Comparison of ENCODE assay signal across 14 cellular contexts in the genomic region with DNA sequence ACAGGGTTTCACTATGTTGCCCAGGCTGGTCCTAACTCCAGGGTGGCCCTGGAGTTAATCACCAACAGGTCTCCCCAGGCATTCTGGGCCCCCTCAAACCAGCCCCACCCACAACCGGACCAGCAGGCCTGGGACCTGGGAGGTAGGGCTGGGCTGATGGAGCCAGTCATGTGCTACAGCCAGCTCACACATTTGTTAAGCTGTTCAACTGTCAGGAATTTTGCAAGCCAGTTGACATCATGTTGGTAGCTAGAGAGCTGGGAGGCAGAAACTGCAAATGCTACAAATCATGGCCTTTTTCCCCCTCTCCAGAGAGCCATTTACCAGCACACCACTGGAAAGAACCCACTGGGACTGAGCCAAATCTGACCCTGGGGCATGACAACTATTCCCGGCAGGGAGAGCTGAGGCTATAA. TPM values are rescaled to one million over a fixed set of nuclear protein-coding genes. Genes with fewer than 3 reads are reported as not detected.
DNase-seq lines count a peak whose midpoint lies in the region; ATAC-seq, FAIRE-seq and TF ChIP-seq lines count a peak whose summit lies in the region.
"Had no signal": no experiment of that assay in that cellular context is flagged by ENCODE, and none has a peak within 500 bp of the region (broad histone marks: within the 10 kb centered on the region; RNA-seq: fewer than 3 reads in every experiment).

No MANE protein-coding gene starts in this region.

- H3K9me3 Mint-ChIP-seq in WTC11 = no peaks in the 10 kb centered on the region
- no peaks in the 10 kb centered on the region for H3K9me3 Mint-ChIP-seq in activated naive CD8-positive, alpha-beta T cell treated with anti-CD3 and anti-CD28 coated beads, Interleukin-2, amount 50 U/mL, for 24 hours

- H3K4me3 Mint-ChIP-seq in WTC11 = no peak overlapping the region
- H3K4me3 Mint-ChIP-seq in activated naive CD8-positive, alpha-beta T cell treated with anti-CD3 and anti-CD28 coated beads, Interleukin-2, amount 50 U/mL, for 24 hours = no peak overlapping the region

- CTCF ChIA-PET in WTC11 (lab: Charles Lee) = interaction anchor here (1.3 kb wide), 1 partner anchor 164 kb away, joined by 3 read pairs; no protein-coding TSS in a partner anchor

- ATAC-seq in WTC11 (no peak), HG03378 (IDR thresholded peaks at IDR 0.05; ENCODE audit: unreplicated experiment) (no peak), GM21825 (IDR thresholded peaks at IDR 0.05; ENCODE audit: unreplicated experiment) (no peak)
- no peak for ATAC-seq in activated naive CD8-positive, alpha-beta T cell treated with anti-CD3 and anti-CD28 coated beads, Interleukin-2, amount 50 U/mL, for 24 hours
- ATAC-seq: left colon had no signal

- H3K9me3 ChIP-seq in kidney (ENCODE audit: control insufficient read depth in 1 of 2, low read length in 2 of 2) (no peaks in the 10 kb centered on the region), tibial artery (no peaks in the 10 kb centered on the region)

- peak overlapping the region; percentile 91 for H3K27ac ChIP-seq in caudate nucleus (ENCODE audit: low read depth, low read length)
- peak overlapping the region; percentile 10 to 69 for H3K27ac ChIP-seq in kidney (ENCODE audit: low read depth in 2 of 2, low read length in 2 of 2)
- peak overlapping the region; percentile 78 to 92 for H3K27ac ChIP-seq in tibial artery

- FAIRE-seq in kidney (lab: Jason Lieb, UNC) = no peak

- H3K4me3 ChIP-seq in kidney (ENCODE audit: low read length in 2 of 2) (no peak overlapping the region), tibial artery (no peak overlapping the region)

- H3K36me3 ChIP-seq in kidney (ENCODE audit: control insufficient read depth in 1 of 2, insufficient read depth in 2 of 2, low read length in 2 of 2) = peaks cover 20 to 23% of the 10 kb centered on the region in 2 donors
- peaks cover 12 to 73% (median 69%) of the 10 kb centered on the region in 3 donors for H3K36me3 ChIP-seq in tibial artery

- intact Hi-C loops in kidney (cut with DNase I) (no loop called here), tibial artery (cut with DNase I; ENCODE audit: low total_unique reads) (no loop called here)

- no peak overlapping the region for H3K9ac ChIP-seq in kidney (ENCODE audit: low read length in 2 of 2)

- TF ChIP-seq CTCF in kidney (IDR thresholded peaks at IDR 0.05; ENCODE audit: borderline replicate concordance, extremely low read depth, insufficient read depth) = no peak
- TF ChIP-seq CTCF in tibial artery (IDR thresholded peaks at IDR 0.05) = no peak
- no peak for TF ChIP-seq CTCF in WTC11 (IDR thresholded peaks at IDR 0.05)

- no peaks in the 10 kb centered on the region for H3K36me3 Mint-ChIP-seq in WTC11
- H3K36me3 Mint-ChIP-seq in activated naive CD8-positive, alpha-beta T cell treated with anti-CD3 and anti-CD28 coated beads, Interleukin-2, amount 50 U/mL, for 24 hours (ENCODE audit: low read depth) = peaks cover 8% of the 10 kb centered on the region

- H3K4me1 ChIP-seq in kidney (ENCODE audit: control insufficient read depth in 1 of 2, insufficient read depth in 1 of 2, low read depth in 1 of 2, low read length in 2 of 2) (peaks cover 0 to 25% of the 10 kb centered on the region in 2 donors), tibial artery (peaks cover 13 to 59% (median 54%) of the 10 kb centered on the region in 4 donors)

- POLR2A ChIA-PET in WTC11 (lab: Charles Lee) = interaction anchor here (0.6 kb wide), 1 partner anchor 19 kb away, joined by 3 read pairs; no protein-coding TSS in a partner anchor

- peak; percentile 84 for DNase-seq in NCI-H69 (lab: John Stamatoyannopoulos, UW)
- peak in 2 of 61 donors; percentile 23 to 37 for DNase-seq in caudate nucleus (lab: John Stamatoyannopoulos, UW)
- no peak for DNase-seq in kidney
- peak in 1 of 2 donors; percentile 81 for DNase-seq in tibial artery
- DNase-seq in WTC11 (ENCODE audit: low spot score) = no peak
- no peak for DNase-seq in activated naive CD8-positive, alpha-beta T cell treated with anti-CD3 and anti-CD28 coated beads, Interleukin-2, amount 50 U/mL, for 24 hours
- DNase-seq: amniotic stem cell; DMS 273 treated with DMSO at 0.1 percent for 48 hours; left colon; stimulated activated naive CD4-positive, alpha-beta T cell had no signal

- H3K27ac Mint-ChIP-seq in WTC11 = no peak overlapping the region
- no peak overlapping the region for H3K27ac Mint-ChIP-seq in activated naive CD8-positive, alpha-beta T cell treated with anti-CD3 and anti-CD28 coated beads, Interleukin-2, amount 50 U/mL, for 24 hours

- H3K4me1 Mint-ChIP-seq in WTC11 = 0 out of 2 replicates have a peak, but pooled peaks cover 5% of the 10 kb centered on the region
- H3K4me1 Mint-ChIP-seq in activated naive CD8-positive, alpha-beta T cell treated with anti-CD3 and anti-CD28 coated beads, Interleukin-2, amount 50 U/mL, for 24 hours = peaks cover 17% of the 10 kb centered on the region

- H3K27me3 ChIP-seq in tibial artery = no peaks in the 10 kb centered on the region

- H3K27me3 Mint-ChIP-seq in WTC11 (ENCODE audit: low read depth) = no peaks in the 10 kb centered on the region
- no peaks in the 10 kb centered on the region for H3K27me3 Mint-ChIP-seq in activated naive CD8-positive, alpha-beta T cell treated with anti-CD3 and anti-CD28 coated beads, Interleukin-2, amount 50 U/mL, for 24 hours

TF ChIP-seq in WTC11, 78 proteins besides CTCF, POLR2A, EP300 and RAD21 (continues in another document):
- TF ChIP-seq FOXJ3 (CRISPR knock-in tag; IDR thresholded peaks at IDR 0.05; ENCODE audit: borderline replicate concordance) = no peak
- TF ChIP-seq TCF7 (CRISPR knock-in tag; IDR thresholded peaks at IDR 0.05; ENCODE audit: low read depth) = no peak
- TF ChIP-seq GRHL2 (CRISPR knock-in tag; IDR thresholded peaks at IDR 0.05; ENCODE audit: insufficient replicate concordance, severe bottlenecking) = no peak
- TF ChIP-seq, protein P1, sequence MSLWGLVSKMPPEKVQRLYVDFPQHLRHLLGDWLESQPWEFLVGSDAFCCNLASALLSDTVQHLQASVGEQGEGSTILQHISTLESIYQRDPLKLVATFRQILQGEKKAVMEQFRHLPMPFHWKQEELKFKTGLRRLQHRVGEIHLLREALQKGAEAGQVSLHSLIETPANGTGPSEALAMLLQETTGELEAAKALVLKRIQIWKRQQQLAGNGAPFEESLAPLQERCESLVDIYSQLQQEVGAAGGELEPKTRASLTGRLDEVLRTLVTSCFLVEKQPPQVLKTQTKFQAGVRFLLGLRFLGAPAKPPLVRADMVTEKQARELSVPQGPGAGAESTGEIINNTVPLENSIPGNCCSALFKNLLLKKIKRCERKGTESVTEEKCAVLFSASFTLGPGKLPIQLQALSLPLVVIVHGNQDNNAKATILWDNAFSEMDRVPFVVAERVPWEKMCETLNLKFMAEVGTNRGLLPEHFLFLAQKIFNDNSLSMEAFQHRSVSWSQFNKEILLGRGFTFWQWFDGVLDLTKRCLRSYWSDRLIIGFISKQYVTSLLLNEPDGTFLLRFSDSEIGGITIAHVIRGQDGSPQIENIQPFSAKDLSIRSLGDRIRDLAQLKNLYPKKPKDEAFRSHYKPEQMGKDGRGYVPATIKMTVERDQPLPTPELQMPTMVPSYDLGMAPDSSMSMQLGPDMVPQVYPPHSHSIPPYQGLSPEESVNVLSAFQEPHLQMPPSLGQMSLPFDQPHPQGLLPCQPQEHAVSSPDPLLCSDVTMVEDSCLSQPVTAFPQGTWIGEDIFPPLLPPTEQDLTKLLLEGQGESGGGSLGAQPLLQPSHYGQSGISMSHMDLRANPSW (CRISPR knock-in tag; conservative IDR thresholded peaks at IDR 0.05; ENCODE audit: low read depth) = no peak
- no peak for TF ChIP-seq ZNF138 (CRISPR knock-in tag; conservative IDR thresholded peaks at IDR 0.05)
- no peak for TF ChIP-seq E2F1 (CRISPR knock-in tag; IDR thresholded peaks at IDR 0.05)
- no peak for TF ChIP-seq ATF2 (CRISPR knock-in tag; IDR thresholded peaks at IDR 0.05; ENCODE audit: borderline replicate concordance, low read depth)
- TF ChIP-seq GTF2I (CRISPR knock-in tag; conservative IDR thresholded peaks at IDR 0.05) = no peak
- TF ChIP-seq KAT7 (CRISPR knock-in tag; IDR thresholded peaks at IDR 0.05; ENCODE audit: borderline replicate concordance) = no peak
- no peak for TF ChIP-seq SP1 (CRISPR knock-in tag; conservative IDR thresholded peaks at IDR 0.05)

RNA-seq across cellular contexts. Expression of gene ARHGAP1, which starts 6.8 kb away (rescaled TPM):
- total RNA-seq in kidney (137 TPM), WTC11 (2021) (45.1 to 53.0 TPM (median 45.9 TPM) in 3 replicates)
- 35.5 TPM for polyA plus RNA-seq in kidney (ENCODE audit: insufficient read depth, low read depth, low replicate concordance)

RNA-seq across cellular contexts. Expression of gene ZNF408, which starts 7.2 kb away (rescaled TPM):
- total RNA-seq in kidney (9.7 TPM), WTC11 (2021) (13.3 to 16.0 TPM (median 15.2 TPM) in 3 replicates)
- 7.8 TPM for polyA plus RNA-seq in kidney (ENCODE audit: insufficient read depth, low read depth, low replicate concordance)

RNA-seq across cellular contexts. Expression of gene F2, which starts 25.4 kb away (rescaled TPM):
- not detected for total RNA-seq in kidney
- polyA plus RNA-seq in kidney (ENCODE audit: insufficient read depth, low read depth, low replicate concordance) = not detected
- total RNA-seq in WTC11 (2021) = 0.50 to 0.82 TPM (median 0.73 TPM) in 3 replicates
- total RNA-seq: activated CD8-positive, alpha-beta memory T cell treated with anti-CD3 and anti-CD28 coated beads for 36 hours; left colon; LHCN-M2 had no signal

Comparison
In these comparisons a context has a peak if more than half of its experiments do, and no peak if none do; other contexts are left out.
1. H3K27ac ChIP-seq: peak in every context shown above with its lines; median percentile 91 in caudate nucleus; 85 in tibial artery; 40 in kidney.